ENCODE assay signal across 1 cellular context in genomic region chr4:122480023-122480422, GRCh38.
TF ChIP-seq lines count a peak whose summit lies in the region.

No MANE protein-coding gene starts in this region.

TF ChIP-seq in K562, 482 proteins besides CTCF, POLR2A, EP300 and RAD21 (continued from another document and continues in another):
- TF ChIP-seq GTF2E2 (tag; IDR thresholded peaks at IDR 0.05) (no peak), ZKSCAN1 (IDR thresholded peaks at IDR 0.05; ENCODE audit: low read depth, low read length) (no peak), ZNF395 (CRISPR knock-in tag; IDR thresholded peaks at IDR 0.05) (no peak), BCLAF1 (IDR thresholded peaks at IDR 0.05; ENCODE audit: borderline replicate concordance in 1 of 2, control insufficient read depth in 1 of 2, low read depth in 2 of 2, low read length in 1 of 2) (no peak), HMG20B (CRISPR knock-in tag; IDR thresholded peaks at IDR 0.05) (no peak), ETS1 (conservative IDR thresholded peaks at IDR 0.05; ENCODE audit: control insufficient read depth, low read depth, low read length) (no peak), MED1 (CRISPR knock-in tag; IDR thresholded peaks at IDR 0.05; ENCODE audit: borderline replicate concordance) (no peak), E2F4 (CRISPR knock-in tag; IDR thresholded peaks at IDR 0.05; ENCODE audit: low read depth) (no peak), VEZF1 (CRISPR knock-in tag; IDR thresholded peaks at IDR 0.05) (peak; percentile 54), ZBTB43 (CRISPR knock-in tag; IDR thresholded peaks at IDR 0.05) (no peak), RBM25 (IDR thresholded peaks at IDR 0.05; ENCODE audit: low read depth, low read length, severe bottlenecking) (no peak), MEIS2 (IDR thresholded peaks at IDR 0.05; ENCODE audit: partially characterized antibody) (peak; percentile 86), DNMT1 (IDR thresholded peaks at IDR 0.05) (no peak), ZNF274 (IDR thresholded peaks at IDR 0.05; ENCODE audit: borderline replicate concordance, low read depth, low read length) (no peak), SMC3 (conservative IDR thresholded peaks at IDR 0.05; ENCODE audit: insufficient read depth, low read depth, low read length) (no peak), HNRNPUL1 (IDR thresholded peaks at IDR 0.05; ENCODE audit: low read length) (no peak), WHSC1 (IDR thresholded peaks at IDR 0.05; ENCODE audit: low read length) (no peak), ZNF696 (CRISPR knock-in tag; conservative IDR thresholded peaks at IDR 0.05) (no peak), CCAR2 (IDR thresholded peaks at IDR 0.05; ENCODE audit: low read depth, low read length) (no peak), NCOA1 (IDR thresholded peaks at IDR 0.05; ENCODE audit: low read depth) (no peak), HMBOX1 (IDR thresholded peaks at IDR 0.05) (peak; percentile 90), ETV5 (CRISPR knock-in tag; IDR thresholded peaks at IDR 0.05; ENCODE audit: low read depth) (no peak), XRCC3 (IDR thresholded peaks at IDR 0.05) (no peak), FOXP1 (CRISPR knock-in tag; IDR thresholded peaks at IDR 0.05) (no peak), MTA3 (IDR thresholded peaks at IDR 0.05; ENCODE audit: borderline replicate concordance) (0 out of 2 replicates have a peak, but pooled peaks have one; percentile 33), PRMT5 (CRISPR knock-in tag; IDR thresholded peaks at IDR 0.05) (no peak), ATF1 (CRISPR knock-in tag; IDR thresholded peaks at IDR 0.05) (no peak), ATF1 (tag; IDR thresholded peaks at IDR 0.05) (peak; percentile 34), CREM (IDR thresholded peaks at IDR 0.05; ENCODE audit: low read depth) (peak; percentile 85), MYNN (IDR thresholded peaks at IDR 0.05) (peak; percentile 45; the same call in 1 of the 2 replicates), MYNN (CRISPR knock-in tag; IDR thresholded peaks at IDR 0.05) (no peak), ARID1B (IDR thresholded peaks at IDR 0.05) (peak; percentile 56), TRIM24 (IDR thresholded peaks at IDR 0.05) (peak in 1 of 2 experiments; percentile 65; a peak in 2 of 4 replicates), EWSR1 (IDR thresholded peaks at IDR 0.05; ENCODE audit: borderline replicate concordance, low read depth, partially characterized antibody) (no peak), ZC3H8 (IDR thresholded peaks at IDR 0.05) (no peak), HES1 (IDR thresholded peaks at IDR 0.05; ENCODE audit: low read depth) (no peak), MAFK (IDR thresholded peaks at IDR 0.05; ENCODE audit: low read length) (no peak), ZC3H11A (IDR thresholded peaks at IDR 0.05; ENCODE audit: low read depth, low read length) (no peak), MLX (CRISPR knock-in tag; conservative IDR thresholded peaks at IDR 0.05) (no peak), EHMT2 (IDR thresholded peaks at IDR 0.05) (0 out of 2 replicates have a peak, but pooled peaks have one; percentile 43), SRSF1 (IDR thresholded peaks at IDR 0.05; ENCODE audit: low read depth, low read length) (no peak), ZHX1 (conservative IDR thresholded peaks at IDR 0.05; ENCODE audit: low read length) (no peak), BRCA1 (IDR thresholded peaks at IDR 0.05) (no peak), BRCA1 (CRISPR knock-in tag; IDR thresholded peaks at IDR 0.05) (no peak), KDM1A (IDR thresholded peaks at IDR 0.05) (no peak), TAF1 (IDR thresholded peaks at IDR 0.05; ENCODE audit: control insufficient read depth, extremely low read depth, insufficient read depth, low read length, severe bottlenecking) (no peak), ZNF184 (CRISPR knock-in tag; IDR thresholded peaks at IDR 0.05) (no peak), BRD4 (IDR thresholded peaks at IDR 0.05) (peak; percentile 55; the same call in 1 of the 2 replicates), ZNF134 (CRISPR knock-in tag; conservative IDR thresholded peaks at IDR 0.05) (no peak), ZNF589 (CRISPR knock-in tag; IDR thresholded peaks at IDR 0.05; ENCODE audit: low read depth) (peak; percentile 79; the same call in 1 of the 2 replicates), SNRNP70 (optimal IDR thresholded peaks at IDR 0.05; ENCODE audit: low read depth, low read length) (no peak), MBD1 (CRISPR knock-in tag; IDR thresholded peaks at IDR 0.05) (no peak)
